Comparison of ENCODE assay signal across 25 cellular contexts in genomic region chr9:74804018-74804385, GRCh38.
DNase-seq lines count a peak whose midpoint lies in the region; ATAC-seq and TF ChIP-seq lines count a peak whose summit lies in the region.
"Had no signal": no experiment of that assay in that cellular context is flagged by ENCODE, and none has a peak within 500 bp of the region (broad histone marks: within the 10 kb centered on the region; RNA-seq: fewer than 3 reads in every experiment).

No MANE protein-coding gene starts in this region.

- DNase-seq in ACHN: peak; percentile 1
- DNase-seq in LoVo (ENCODE audit: low spot score): peak; percentile 85
- peak; percentile 11 for DNase-seq in choroid plexus epithelial cell (ENCODE audit: low read depth)
- DNase-seq in mesothelial cell of epicardium (ENCODE audit: low spot score in 2 of 2, unreplicated experiment in 2 of 2): no peak
- DNase-seq in KG1 (lab: John Stamatoyannopoulos, UW): no peak
- no peak for DNase-seq in NCI-H128 (lab: John Stamatoyannopoulos, UW; ENCODE audit: unreplicated experiment)
- no peak for DNase-seq in NCI-H1092 (lab: John Stamatoyannopoulos, UW)
- DNase-seq: activated CD4-positive, alpha-beta T cell treated with anti-CD3 and anti-CD28 coated beads, Interleukin-2, amount 50 U/mL, for 48 hours; activated CD4-positive, CD25-positive, alpha-beta regulatory T cell; activated gamma-delta T cell treated with Interleukin-2 at 50 U/mL for 16 hours; activated T-cell treated with anti-CD3 and anti-CD28 coated beads for 4 hours; amniotic stem cell; caudate nucleus; COR-L47; DND-41; GM23248; hypothalamus; IMR-90; NCI-H1694; NCI-H2171; NCI-H526; stimulated activated CD4-positive, alpha-beta T cell treated with anti-CD3 and anti-CD28 coated beads, Interleukin-4, amount 100 ng/mL, for 4 hours; stimulated activated naive CD8-positive, alpha-beta T cell treated with anti-CD3 and anti-CD28 coated beads, Interleukin-15, Interleukin-2, amounts not matched to agents 100 U/mL and 50 U/mL, for 24 hours had no signal

- in situ Hi-C loops in ACHN (cut with HindIII; ENCODE audit: low pct_ligation_motif_present, low pct_unique_long_range_greater_than_20kb, low sequenced_read_pairs): no loop called here

- H3K36me3 Mint-ChIP-seq in mesothelial cell of epicardium: no peaks in the 10 kb centered on the region

- H3K4me3 ChIP-seq in choroid plexus epithelial cell (ENCODE audit: low read depth, low read length): no peak overlapping the region
- H3K4me3 ChIP-seq: GM23248 had no signal

- H3K9me3 Mint-ChIP-seq in mesothelial cell of epicardium: no peaks in the 10 kb centered on the region

- no peaks in the 10 kb centered on the region for H3K27me3 Mint-ChIP-seq in mesothelial cell of epicardium (ENCODE audit: low read depth)

- no peak overlapping the region for H3K4me3 Mint-ChIP-seq in mesothelial cell of epicardium

- H3K27ac Mint-ChIP-seq in mesothelial cell of epicardium: peak overlapping the region; percentile 71

- TF ChIP-seq CTCF in choroid plexus epithelial cell (conservative IDR thresholded peaks at IDR 0.05; ENCODE audit: low read depth, low read length) (no peak), mesothelial cell of epicardium (IDR thresholded peaks at IDR 0.05; ENCODE audit: unreplicated experiment) (no peak)

- ATAC-seq in HG03457 (IDR thresholded peaks at IDR 0.05; ENCODE audit: unreplicated experiment): no peak
- ATAC-seq: esophagus mucosa; stimulated activated naive CD8-positive, alpha-beta T cell treated with anti-CD3 and anti-CD28 coated beads, Interleukin-15, Interleukin-2, amounts not matched to agents 100 U/mL and 50 U/mL, for 24 hours had no signal

- H3K4me1 Mint-ChIP-seq in mesothelial cell of epicardium: peaks cover 10% of the 10 kb centered on the region

Comparison
In these comparisons a context has a peak if more than half of its experiments do, and no peak if none do; other contexts are left out.
1. DNase-seq: peak in ACHN (single experiment), LoVo (single experiment) and choroid plexus epithelial cell (single experiment); none in mesothelial cell of epicardium (0 of 2), KG1 (single experiment), NCI-H128 (single experiment) and NCI-H1092 (single experiment).